Comparison of ENCODE assay signal across 32 cellular contexts in the genomic region with DNA sequence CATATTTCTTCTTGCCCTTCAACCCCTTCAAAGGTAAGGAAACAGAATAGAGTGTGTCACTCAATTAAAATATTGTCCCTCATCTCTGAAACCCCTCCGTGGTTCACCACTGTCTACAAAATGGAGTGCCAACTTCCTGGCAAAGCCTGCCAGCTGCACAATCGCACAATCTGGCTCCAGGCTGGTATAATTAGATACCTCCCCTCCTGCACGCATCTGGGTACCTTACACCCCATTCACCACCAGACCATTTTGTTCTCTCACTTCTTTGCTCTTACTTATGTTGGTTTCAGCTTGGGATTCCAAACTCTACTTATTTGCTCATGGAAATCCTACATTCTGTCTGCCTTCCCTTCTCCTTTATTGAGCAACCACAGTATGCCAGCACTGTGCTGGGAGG.
"Had no signal": no experiment of that assay in that cellular context is flagged by ENCODE, and none has a peak within 500 bp of the region (broad histone marks: within the 10 kb centered on the region; RNA-seq: fewer than 3 reads in every experiment).

No MANE protein-coding gene starts in this region.

- ATAC-seq: activated CD8-positive, alpha-beta T cell treated with anti-CD3 and anti-CD28 coated beads for 36 hours; activated T-cell treated with anti-CD3 and anti-CD28 coated beads, Interleukin-2, amount 50 U/mL, for 72 hours; activated T-helper 17 cell treated with anti-CD3 and anti-CD28 coated beads, Interleukin-2, amount 50 U/mL, for 72 hours; body of pancreas; Right ventricle myocardium inferior had no signal

- H3K27me3 ChIP-seq: body of pancreas, breast epithelium, MG63 had no signal

- H3K4me1 Mint-ChIP-seq: activated naive CD4-positive, alpha-beta T cell treated with anti-CD3 and anti-CD28 coated beads, Interleukin-2, amount 50 U/mL, for 24 hours; activated naive CD8-positive, alpha-beta T cell treated with anti-CD3 and anti-CD28 coated beads, Interleukin-2, amount 10 ng/mL, durations not matched to agents 7 days and 5 days; activated T-helper 17 cell treated with anti-CD3 and anti-CD28 coated beads, Interleukin-2, amount 50 U/mL, for 72 hours had no signal

- H3K36me3 ChIP-seq: breast epithelium, MG63, WERI-Rb-1 had no signal

- FAIRE-seq: astrocyte, RCC 7860 had no signal

- H3K9me3 Mint-ChIP-seq: activated CD8-positive, alpha-beta T cell treated with anti-CD3 and anti-CD28 coated beads for 36 hours; activated naive CD4-positive, alpha-beta T cell treated with anti-CD3 and anti-CD28 coated beads, Interleukin-2, amount 50 U/mL, for 24 hours; activated naive CD8-positive, alpha-beta T cell treated with anti-CD3 and anti-CD28 coated beads, Interleukin-2, amount 10 ng/mL, durations not matched to agents 7 days and 5 days had no signal

- H3K36me3 Mint-ChIP-seq: activated naive CD4-positive, alpha-beta T cell treated with anti-CD3 and anti-CD28 coated beads, Interleukin-2, amount 50 U/mL, for 24 hours; activated naive CD8-positive, alpha-beta T cell treated with anti-CD3 and anti-CD28 coated beads, Interleukin-2, amount 10 ng/mL, durations not matched to agents 7 days and 5 days had no signal

- H2AFZ ChIP-seq: PC-9 had no signal

- H3K9me3 ChIP-seq: breast epithelium, MG63 had no signal

- H3K4me3 ChIP-seq: body of pancreas, breast epithelium, MG63, PC-9 had no signal

- H3K27ac Mint-ChIP-seq: activated CD8-positive, alpha-beta T cell treated with anti-CD3 and anti-CD28 coated beads for 36 hours; activated naive CD4-positive, alpha-beta T cell treated with anti-CD3 and anti-CD28 coated beads, Interleukin-2, amount 50 U/mL, for 24 hours; activated naive CD8-positive, alpha-beta T cell treated with anti-CD3 and anti-CD28 coated beads, Interleukin-2, amount 10 ng/mL, durations not matched to agents 7 days and 5 days; activated T-cell treated with anti-CD3 and anti-CD28 coated beads, Interleukin-2, amount 50 U/mL, for 72 hours; activated T-helper 17 cell treated with anti-CD3 and anti-CD28 coated beads, Interleukin-2, amount 50 U/mL, for 72 hours had no signal

- H3K27ac ChIP-seq: body of pancreas, breast epithelium, PC-9, RWPE1, WERI-Rb-1 had no signal

- H3K4me3 Mint-ChIP-seq: activated CD8-positive, alpha-beta T cell treated with anti-CD3 and anti-CD28 coated beads for 36 hours; activated naive CD4-positive, alpha-beta T cell treated with anti-CD3 and anti-CD28 coated beads, Interleukin-2, amount 50 U/mL, for 24 hours; activated naive CD8-positive, alpha-beta T cell treated with anti-CD3 and anti-CD28 coated beads, Interleukin-2, amount 10 ng/mL, durations not matched to agents 7 days and 5 days; activated T-cell treated with anti-CD3 and anti-CD28 coated beads, Interleukin-2, amount 50 U/mL, for 72 hours; activated T-helper 17 cell treated with anti-CD3 and anti-CD28 coated beads, Interleukin-2, amount 50 U/mL, for 72 hours had no signal

- DNase-seq: activated CD4-positive, alpha-beta T cell treated with anti-CD3 and anti-CD28 coated beads for 1 hour; activated CD4-positive, alpha-beta T cell treated with anti-CD3 and anti-CD28 coated beads for 48 hours; activated CD4-positive, CD25-positive, alpha-beta regulatory T cell; activated CD8-positive, alpha-beta T cell treated with anti-CD3 and anti-CD28 coated beads for 36 hours; activated gamma-delta T cell; activated naive CD4-positive, alpha-beta T cell treated with Interleukin-2 at 50 U/mL for 16 hours; activated naive CD8-positive, alpha-beta T cell treated with anti-CD3 and anti-CD28 coated beads, Interleukin-2, amount 10 ng/mL, durations not matched to agents 7 days and 5 days; activated T-cell treated with anti-CD3 and anti-CD28 coated beads, Interleukin-2, amount 50 U/mL, for 1 hour; activated T-cell treated with anti-CD3 and anti-CD28 coated beads, Interleukin-2, amount 50 U/mL, for 72 hours; amygdala; body of pancreas; Kasumi-1; MG63; NCI-H1048; NCI-H1105 treated with DMSO at 0.1 percent for 48 hours; NCI-H1436; NCI-H1694; NCI-H1930; NCI-H2081 treated with DMSO at 0.1 percent for 48 hours; NCI-H510A; NCI-H526 treated with DMSO at 0.1 percent for 48 hours; PC-9; SIG-M5; T1000; WERI-Rb-1 had no signal

- H3K4me2 ChIP-seq: PC-9 had no signal
